8 cellular contexts compared by ENCODE assay signal in genomic region chrX:19889582-19890342, GRCh38. TPM values are rescaled to one million over a fixed set of nuclear protein-coding genes. Genes with fewer than 3 reads are reported as not detected.
DNase-seq lines count a peak whose midpoint lies in the region; ATAC-seq and TF ChIP-seq lines count a peak whose summit lies in the region.

No MANE protein-coding gene starts in this region.

- POLR2A ChIA-PET in A673 (lab: Charles Lee; ENCODE audit: low non-redundant PET): no interaction called here

- H3K4me3 ChIP-seq in A673 (ENCODE audit: low read depth, low read length, poor library complexity, severe bottlenecking) (no peak overlapping the region), fibroblast of villous mesenchyme (ENCODE audit: low read depth, low read length) (no peak overlapping the region), mucosa of descending colon (no peak overlapping the region)

- peaks cover 3% of the 10 kb centered on the region for H3K27me3 ChIP-seq in A673 (replicated peaks; ENCODE audit: insufficient read depth, low read depth, low read length, poor library complexity)

- H3K4me1 ChIP-seq in A673 (ENCODE audit: insufficient read depth, low read length, poor library complexity, severe bottlenecking) (no peaks in the 10 kb centered on the region), mucosa of descending colon (ENCODE audit: low read depth) (no peaks in the 10 kb centered on the region)

- BruUV-seq in A673 (replicated peaks; lab: Mats Ljungman, UMichigan): no TSS peak

- TF ChIP-seq CTCF in A673 (conservative IDR thresholded peaks at IDR 0.05; ENCODE audit: low read depth, low read length) (peak; percentile 42), fibroblast of villous mesenchyme (IDR thresholded peaks at IDR 0.05; ENCODE audit: insufficient read depth, low read depth, low read length) (no peak), mucosa of descending colon (IDR thresholded peaks at IDR 0.05) (no peak)

- DNase-seq in A673 (ENCODE audit: low spot score) (peak; percentile 28), HT-29 (ENCODE audit: low spot score) (peak; percentile 71), fibroblast of villous mesenchyme (ENCODE audit: low read depth) (peak; percentile 66), mucosa of descending colon (no peak), COR-L47 (lab: John Stamatoyannopoulos, UW) (no peak), C1 segment of cervical spinal cord (lab: John Stamatoyannopoulos, UW) (no peak)
- peak; percentile 45 for DNase-seq in activated CD4-positive, alpha-beta T cell treated with anti-CD3 and anti-CD28 coated beads, Interleukin-2, amount 50 U/mL, for 1 hour

- intact Hi-C loops in A673 (cut with micrococcal nuclease; ENCODE audit: unreplicated experiment): no loop called here
- intact Hi-C loops in mucosa of descending colon (cut with DNase I, micrococcal nuclease): loop anchor here in 1 of 2 donors (10.0 kb wide), 1 partner anchor 155 kb away; no protein-coding TSS in a partner anchor

- no peaks in the 10 kb centered on the region for H3K9me3 ChIP-seq in A673 (ENCODE audit: low read depth, low read length, poor library complexity, severe bottlenecking)
- no peaks in the 10 kb centered on the region for H3K9me3 ChIP-seq in mucosa of descending colon

- no peaks in the 10 kb centered on the region for H3K36me3 ChIP-seq in A673 (ENCODE audit: insufficient read depth, low read length, poor library complexity, severe bottlenecking)
- no peaks in the 10 kb centered on the region for H3K36me3 ChIP-seq in mucosa of descending colon (ENCODE audit: low read depth)

- CTCF ChIA-PET in A673 (lab: Charles Lee): no interaction called here

- ATAC-seq in GM18858 (IDR thresholded peaks at IDR 0.05; ENCODE audit: unreplicated experiment): peak; percentile 56
- no peak for ATAC-seq in mucosa of descending colon

- no peak overlapping the region for H3K27ac ChIP-seq in A673 (ENCODE audit: low read depth, low read length, poor library complexity, severe bottlenecking)

RNA-seq across cellular contexts. Expression of gene SH3KBP1, which starts 2.4 kb away (rescaled TPM):
- total RNA-seq in A673 (2021) (10.1 and 10.2 TPM in 2 replicates), fibroblast of villous mesenchyme (18.6 and 21.3 TPM in 2 replicates), mucosa of descending colon (10 to 100 TPM; 31.5 to 97.2 (median 47.3) TPM)
- total RNA-seq in HT-29 (2014; rRNA removed; shearing (Covaris generic)): 22.5 and 24.8 TPM in 2 replicates

Comparison
In these comparisons a context has a peak if more than half of its experiments do, and no peak if none do; other contexts are left out.
1. DNase-seq: peak in A673 (single experiment), HT-29 (single experiment), activated CD4-positive, alpha-beta T cell treated with anti-CD3 and anti-CD28 coated beads, Interleukin-2, amount 50 U/mL, for 1 hour (single experiment) and fibroblast of villous mesenchyme (single experiment); none in mucosa of descending colon (0 of 3), COR-L47 (single experiment) and C1 segment of cervical spinal cord (0 of 14).